ENCODE assay signal across 11 cellular contexts in the genomic region with DNA sequence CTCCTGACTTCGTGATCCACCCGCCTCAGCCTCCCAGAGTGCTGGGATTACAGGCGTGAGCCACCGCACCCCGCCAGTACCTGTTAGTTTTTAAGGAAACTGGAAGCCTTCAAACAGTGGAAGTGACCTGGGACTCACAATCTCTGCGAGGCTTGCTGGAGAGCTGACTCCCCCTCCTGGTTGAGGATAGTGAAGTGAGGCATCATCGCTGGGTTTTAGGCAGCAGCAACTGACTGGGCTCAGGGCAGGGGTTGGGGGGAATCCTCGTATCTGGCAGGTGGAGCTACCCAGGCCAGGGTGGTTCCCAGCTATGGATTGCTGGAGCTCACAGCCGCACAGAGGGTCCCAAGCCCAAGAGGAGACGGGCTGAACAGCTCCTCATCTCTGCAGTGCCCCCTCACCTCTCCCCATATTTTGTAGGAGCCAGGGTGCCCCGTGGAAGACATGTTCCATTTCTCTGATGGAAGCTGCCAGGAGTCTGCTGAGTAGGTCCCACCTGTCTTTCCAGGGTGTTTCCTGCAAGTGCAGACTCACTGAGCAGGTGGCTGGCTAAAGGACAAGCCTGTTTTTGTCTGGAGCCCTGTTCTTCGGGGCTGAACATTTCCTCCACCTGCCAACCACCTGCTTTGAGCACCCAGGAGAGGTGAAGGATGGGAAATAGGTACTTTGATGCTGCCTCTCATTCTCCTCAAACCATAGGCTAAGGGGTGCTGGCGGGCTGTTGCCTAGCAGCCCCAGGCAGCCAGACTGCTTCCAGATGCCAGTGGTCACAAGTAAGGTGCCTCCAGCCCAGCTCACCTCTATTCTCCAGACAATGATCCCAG. TPM values are rescaled to one million over a fixed set of nuclear protein-coding genes. Genes with fewer than 3 reads are reported as not detected.
DNase-seq lines count a peak whose midpoint lies in the region; ATAC-seq and TF ChIP-seq lines count a peak whose summit lies in the region.
"Had no signal": no experiment of that assay in that cellular context is flagged by ENCODE, and none has a peak within 500 bp of the region (broad histone marks: within the 10 kb centered on the region; RNA-seq: fewer than 3 reads in every experiment).

No MANE protein-coding gene starts in this region.

- H3F3A ChIP-seq in PC-3 (ENCODE audit: low read length, unreplicated experiment), result no peaks in the 10 kb centered on the region

- peak; percentile 38; the same call in 1 of the 2 replicates for TF ChIP-seq RAD21 in HCT116 (IDR thresholded peaks at IDR 0.05; ENCODE audit: low read depth)

- H3K27ac ChIP-seq in HCT116 (ENCODE audit: low read depth, low read length) (no peak overlapping the region), PC-3 (ENCODE audit: low read length) (no peak overlapping the region), esophagus squamous epithelium (peak overlapping the region in 1 of 4 donors; percentile 38)

- H3K9me3 Mint-ChIP-seq in glutamatergic neuron (ENCODE audit: unreplicated experiment), result peaks cover 8% of the 10 kb centered on the region
- H3K9me3 Mint-ChIP-seq: memory B cell had no signal

- peaks cover 12% of the 10 kb centered on the region for H3K27me3 Mint-ChIP-seq in glutamatergic neuron (ENCODE audit: unreplicated experiment)
- H3K27me3 Mint-ChIP-seq: memory B cell had no signal

- H3K4me3 Mint-ChIP-seq in glutamatergic neuron (ENCODE audit: unreplicated experiment), result no peak overlapping the region
- H3K4me3 Mint-ChIP-seq: memory B cell had no signal

- H3K9ac ChIP-seq in HCT116 (ENCODE audit: low read length), result no peak overlapping the region
- H3K9ac ChIP-seq in PC-3 (ENCODE audit: low read length), result no peak overlapping the region

- BruUV-seq in HCT116 (replicated peaks; lab: Mats Ljungman, UMichigan) (no TSS peak), PC-3 (replicated peaks; lab: Mats Ljungman, UMichigan) (no TSS peak)

- TF ChIP-seq CTCF in HCT116 (IDR thresholded peaks at IDR 0.05 in 2 of 3, conservative IDR thresholded peaks at IDR 0.05 in 1 of 3; ENCODE audit: borderline replicate concordance in 1 of 3, insufficient read depth in 1 of 3, low read depth in 2 of 3, low read length in 2 of 3) (no peak), PC-3 (conservative IDR thresholded peaks at IDR 0.05; ENCODE audit: low read depth, low read length) (peak; percentile 30; the same call in 1 of the 2 replicates), glutamatergic neuron (IDR thresholded peaks at IDR 0.05; ENCODE audit: partially characterized antibody, unreplicated experiment) (no peak), esophagus squamous epithelium (IDR thresholded peaks at IDR 0.05) (no peak)

- H3K4me1 Mint-ChIP-seq in glutamatergic neuron (ENCODE audit: low read depth, unreplicated experiment), result peaks cover 25% of the 10 kb centered on the region

- H3K4me2 ChIP-seq in HCT116 (ENCODE audit: low read length) (no peak overlapping the region), PC-3 (ENCODE audit: low read length) (no peak overlapping the region)

- ATAC-seq in HCT116 (peak; percentile 54), PC-3 (peak; percentile 29), HG03045 (IDR thresholded peaks at IDR 0.05; ENCODE audit: unreplicated experiment) (no peak)

- H3K27me3 ChIP-seq in HCT116 (ENCODE audit: insufficient read depth, low read length), result no peaks in the 10 kb centered on the region
- H3K27me3 ChIP-seq in PC-3 (ENCODE audit: low read length), result no peaks in the 10 kb centered on the region
- H3K27me3 ChIP-seq in esophagus squamous epithelium, result no peaks in the 10 kb centered on the region

- WGBS in esophagus squamous epithelium, 2 donors, result 80 to 82% methylated on average over 2 to 6 of the region's 13 CpGs

- RAD21 ChIA-PET in HCT116 (lab: Charles Lee; ENCODE audit: low non-redundant PET in 1 of 2, low total read pairs in 2 of 2, uncharacterized antibody in 2 of 2, unreplicated experiment in 2 of 2), result no interaction called here

- CTCF ChIA-PET in HCT116 (lab: Charles Lee), result interaction anchor here (1.2 kb wide), 2 partner anchors 13 to 17 kb away, joined by 3 to 4 read pairs; no protein-coding TSS in a partner anchor
- CTCF ChIA-PET in PC-3 (lab: Charles Lee), result no interaction called here

- intact Hi-C loops in HCT116 (cut with micrococcal nuclease), result no loop called here
- intact Hi-C loops in PC-3 (cut with micrococcal nuclease), result no loop called here
- intact Hi-C loops in esophagus squamous epithelium (cut with DNase I), result no loop called here

- no peak for TF ChIP-seq POLR2A in HCT116 (IDR thresholded peaks at IDR 0.05; ENCODE audit: borderline replicate concordance, extremely low read depth, insufficient read depth, insufficient read length)
- TF ChIP-seq POLR2A in esophagus squamous epithelium (IDR thresholded peaks at IDR 0.05), result no peak

- DNase-seq in COLO668 (lab: John Stamatoyannopoulos, UW; ENCODE audit: unreplicated experiment) (peak; percentile 75), HCT116 (ENCODE audit: low read depth, low spot score) (no peak), PC-3 (peak; percentile 24), glutamatergic neuron (no peak), NOMO-1 (lab: John Stamatoyannopoulos, UW; ENCODE audit: unreplicated experiment in 2 of 2) (no peak), esophagus squamous epithelium (lab: John Stamatoyannopoulos, UW) (no peak)
- DNase-seq in effector CD8-positive, alpha-beta T cell (lab: John Stamatoyannopoulos, UW), result no peak
- DNase-seq: activated CD4-positive, alpha-beta T cell treated with anti-CD3 and anti-CD28 coated beads for 1 hour had no signal

- peak overlapping the region; percentile 88 for H3K27ac Mint-ChIP-seq in glutamatergic neuron (ENCODE audit: unreplicated experiment)
- H3K27ac Mint-ChIP-seq: memory B cell had no signal

- H3K9me3 ChIP-seq in HCT116 (ENCODE audit: control insufficient read depth in 1 of 2, insufficient read depth in 1 of 2, low read depth in 1 of 2, low read length in 2 of 2) (no peaks in the 10 kb centered on the region), PC-3 (ENCODE audit: low read length) (no peaks in the 10 kb centered on the region), esophagus squamous epithelium (no peaks in the 10 kb centered on the region)

- H3K79me2 ChIP-seq in HCT116 (ENCODE audit: insufficient read depth, low read length) (no peaks in the 10 kb centered on the region), PC-3 (ENCODE audit: low read length) (no peaks in the 10 kb centered on the region)

- H3K36me3 Mint-ChIP-seq in glutamatergic neuron (ENCODE audit: unreplicated experiment), result no peaks in the 10 kb centered on the region

- H3K4me1 ChIP-seq in HCT116 (ENCODE audit: control insufficient read depth in 1 of 2, insufficient read depth in 2 of 2, low read length in 2 of 2), result peaks cover 0 to 8% of the 10 kb centered on the region in 2 experiments; a peak in 2 of 4 replicates
- H3K4me1 ChIP-seq in PC-3 (ENCODE audit: insufficient read depth, low read length), result peaks cover 6% of the 10 kb centered on the region
- H3K4me1 ChIP-seq in esophagus squamous epithelium, result peaks cover 0 to 63% (median 7%) of the 10 kb centered on the region in 3 donors

- H3K4me3 ChIP-seq in HCT116 (replicated peaks in 1 of 2; ENCODE audit: low read depth in 1 of 2, low read length in 2 of 2) (no peak overlapping the region), PC-3 (ENCODE audit: low read length) (no peak overlapping the region), esophagus squamous epithelium (no peak overlapping the region)
- H3K4me3 ChIP-seq: skin epidermis had no signal

- H3K36me3 ChIP-seq in HCT116 (ENCODE audit: control insufficient read depth in 1 of 2, insufficient read depth in 2 of 2, low read length in 2 of 2) (no peaks in the 10 kb centered on the region), PC-3 (ENCODE audit: low read depth, low read length) (no peaks in the 10 kb centered on the region), esophagus squamous epithelium (peaks cover 0 to 51% (median 0%) of the 10 kb centered on the region in 3 donors)

- POLR2A ChIA-PET in HCT116 (lab: Charles Lee) (no interaction called here), PC-3 (lab: Charles Lee; ENCODE audit: unreplicated experiment) (no interaction called here)

- H4K20me1 ChIP-seq in HCT116 (ENCODE audit: insufficient read depth), result no peaks in the 10 kb centered on the region
- no peaks in the 10 kb centered on the region for H4K20me1 ChIP-seq in PC-3 (ENCODE audit: low read length)

- H3K9me2 ChIP-seq in HCT116 (ENCODE audit: insufficient read depth) (no peaks in the 10 kb centered on the region), PC-3 (replicated peaks; ENCODE audit: low read length) (no peaks in the 10 kb centered on the region)

- H2AFZ ChIP-seq in HCT116 (ENCODE audit: low read depth, low read length, poor library complexity, severe bottlenecking), result no peak overlapping the region
- H2AFZ ChIP-seq in PC-3 (ENCODE audit: low read length), result no peak overlapping the region

TF ChIP-seq in HCT116, 20 proteins besides CTCF, POLR2A, EP300 and RAD21:
- TF ChIP-seq FOSL1 (IDR thresholded peaks at IDR 0.05; ENCODE audit: low read depth), result no peak
- TF ChIP-seq ZNF274 (IDR thresholded peaks at IDR 0.05; ENCODE audit: low read depth, low read length), result no peak
- TF ChIP-seq JUND (IDR thresholded peaks at IDR 0.05), result no peak
- TF ChIP-seq TCF7L2 (IDR thresholded peaks at IDR 0.05; ENCODE audit: borderline replicate concordance, extremely low read depth, insufficient read depth, insufficient read length), result no peak
TF ChIP-seq in HCT116: peak in this region for 0.

RNA-seq across cellular contexts. Expression of a gene that starts 3.1 kb away (rescaled TPM):
- total RNA-seq in HCT116 (2021; ENCODE audit: unreplicated experiment), result 1.1 TPM
- polyA plus RNA-seq in HCT116 (2012), result 0.40 and 0.61 TPM in 2 replicates
- 2.3 TPM in 1 of 2 replicates, not detected in the other for total RNA-seq in PC-3 (2014; rRNA removed)
- 4.8 TPM for total RNA-seq in glutamatergic neuron (ENCODE audit: unreplicated experiment)
- total RNA-seq in esophagus squamous epithelium, result 1 to 10 TPM; 1.9 to 3.4 (median 2.5) TPM

RNA-seq across cellular contexts. Expression of a gene that starts 31.1 kb away (rescaled TPM):
- total RNA-seq in HCT116 (2021; ENCODE audit: unreplicated experiment) (82.7 TPM), PC-3 (2014; rRNA removed) (37.4 and 39.4 TPM in 2 replicates), glutamatergic neuron (ENCODE audit: unreplicated experiment) (127 TPM), esophagus squamous epithelium (100 to 1,000 TPM in 1 of 4 donors, 10 to 100 TPM in 3; 47.1 to 120 (median 71.7) TPM)
- polyA plus RNA-seq in HCT116 (2012), result 75.8 and 86.4 TPM in 2 replicates

RNA-seq across cellular contexts. Expression of a gene that starts 32.8 kb away (rescaled TPM):
- 53.2 TPM for total RNA-seq in HCT116 (2021; ENCODE audit: unreplicated experiment)
- polyA plus RNA-seq in HCT116 (2012), result 20.7 and 28.2 TPM in 2 replicates
- total RNA-seq in PC-3 (2014; rRNA removed), result 55.8 and 63.0 TPM in 2 replicates
- total RNA-seq in glutamatergic neuron (ENCODE audit: unreplicated experiment), result 35.7 TPM
- total RNA-seq in esophagus squamous epithelium, result 10 to 100 TPM; 18.5 to 37.2 (median 24.7) TPM

RNA-seq across cellular contexts. Expression of a gene that starts 43.0 kb away (rescaled TPM):
- total RNA-seq in HCT116 (2021; ENCODE audit: unreplicated experiment) (5.0 TPM), PC-3 (2014; rRNA removed) (5.4 and 9.3 TPM in 2 replicates), glutamatergic neuron (ENCODE audit: unreplicated experiment) (3.3 TPM), esophagus squamous epithelium (1 to 10 TPM; 2.6 to 7.6 (median 3.7) TPM)
- 7.9 and 10.0 TPM in 2 replicates for polyA plus RNA-seq in HCT116 (2012)

RNA-seq across cellular contexts. Expression of a gene that starts 43.5 kb away (rescaled TPM):
- total RNA-seq in HCT116 (2021; ENCODE audit: unreplicated experiment) (56.6 TPM), PC-3 (2014; rRNA removed) (25.2 and 29.8 TPM in 2 replicates), glutamatergic neuron (ENCODE audit: unreplicated experiment) (9.1 TPM), esophagus squamous epithelium (10 to 100 TPM in 3 of 4 donors, 1 to 10 TPM in 1; 6.7 to 16.8 (median 11.8) TPM)
- polyA plus RNA-seq in HCT116 (2012), result 36.3 and 49.0 TPM in 2 replicates

Comparison
In these comparisons a context has a peak if more than half of its experiments do, and no peak if none do; other contexts are left out.
1. DNase-seq: peak in COLO668 (single experiment) and PC-3 (single experiment); none in HCT116 (single experiment), glutamatergic neuron (single experiment), NOMO-1 (0 of 2), esophagus squamous epithelium (single experiment) and effector CD8-positive, alpha-beta T cell (single experiment).